In the genomic region with DNA sequence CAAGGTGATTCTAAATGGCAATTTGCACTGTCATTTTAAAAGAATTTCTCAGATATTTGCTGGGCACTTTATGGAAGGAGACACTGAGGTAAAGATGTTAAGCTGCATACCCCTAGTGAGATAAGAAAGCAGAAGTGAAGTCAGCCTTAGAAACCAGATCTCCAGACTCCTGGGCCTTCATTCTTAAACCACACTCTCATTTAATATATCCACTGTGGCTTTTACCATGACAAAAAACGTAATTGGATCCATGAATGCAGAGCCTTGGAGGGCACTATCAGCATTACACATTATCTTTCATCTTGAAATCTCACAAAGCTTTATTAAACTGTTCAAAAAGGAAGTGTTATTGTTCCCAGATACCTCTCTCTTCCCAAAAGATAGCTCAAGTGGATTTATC, we compare ENCODE assay signal across 18 cellular contexts. TPM values are rescaled to one million over a fixed set of nuclear protein-coding genes. Genes with fewer than 3 reads are reported as not detected.
DNase-seq lines count a peak whose midpoint lies in the region; ATAC-seq and TF ChIP-seq lines count a peak whose summit lies in the region.
"Had no signal": no experiment of that assay in that cellular context is flagged by ENCODE, and none has a peak within 500 bp of the region (broad histone marks: within the 10 kb centered on the region; RNA-seq: fewer than 3 reads in every experiment).

No MANE protein-coding gene starts in this region.

- no peak overlapping the region for H3K4me3 Mint-ChIP-seq in chondrocyte (ENCODE audit: unreplicated experiment)
- H3K4me3 Mint-ChIP-seq: activated CD4-positive, alpha-beta T cell treated with anti-CD3 and anti-CD28 coated beads for 36 hours; naive thymus-derived CD8-positive, alpha-beta T cell had no signal

- H3K9me3 ChIP-seq in HUES64 (ENCODE audit: insufficient read depth, low read depth, low read length) (no peaks in the 10 kb centered on the region), PC-9 (ENCODE audit: insufficient read depth, low read depth) (0 out of 2 replicates have a peak, but pooled peaks cover 3% of the 10 kb centered on the region), neuron (ENCODE audit: low read length) (no peaks in the 10 kb centered on the region)
- H3K9me3 ChIP-seq: SJCRH30 had no signal

- no peaks in the 10 kb centered on the region for H3K79me2 ChIP-seq in PC-9 (ENCODE audit: low read depth)

- H3K27me3 ChIP-seq in HUES64 (ENCODE audit: insufficient read depth, low read length) = no peaks in the 10 kb centered on the region
- H3K27me3 ChIP-seq in PC-9 (ENCODE audit: insufficient read depth, low read depth) = no peaks in the 10 kb centered on the region
- H3K27me3 ChIP-seq in neuron (ENCODE audit: insufficient read depth, low read length) = no peaks in the 10 kb centered on the region
- H3K27me3 ChIP-seq: SJCRH30 had no signal

- no TSS peak for BruUV-seq in PC-9 (replicated peaks; lab: Mats Ljungman, UMichigan)

- H2AFZ ChIP-seq in PC-9 (peak overlapping the region; percentile 47; the same call in 1 of the 2 replicates), neuron (ENCODE audit: low read depth, low read length) (peak overlapping the region; percentile 89)

- no peak for ATAC-seq in HG02885 (IDR thresholded peaks at IDR 0.05; ENCODE audit: poor library complexity, unreplicated experiment)
- ATAC-seq: activated CD4-positive, alpha-beta T cell treated with anti-CD3 and anti-CD28 coated beads for 36 hours; naive thymus-derived CD8-positive, alpha-beta T cell had no signal

- H3K9me2 ChIP-seq in PC-9 (ENCODE audit: insufficient read depth) = no peaks in the 10 kb centered on the region

- intact Hi-C loops in PC-9 (cut with micrococcal nuclease; ENCODE audit: unreplicated experiment) = no loop called here

- no peaks in the 10 kb centered on the region for H3K9me3 Mint-ChIP-seq in chondrocyte (ENCODE audit: low read depth)
- H3K9me3 Mint-ChIP-seq: naive thymus-derived CD8-positive, alpha-beta T cell had no signal

- no peak overlapping the region for H3K4me2 ChIP-seq in PC-9

- CTCF ChIA-PET in PC-9 (lab: Charles Lee) = no interaction called here

- H3K36me3 ChIP-seq in HUES64 (ENCODE audit: insufficient read depth, low read length) (no peaks in the 10 kb centered on the region), PC-9 (ENCODE audit: low read depth) (no peaks in the 10 kb centered on the region), neuron (ENCODE audit: insufficient read depth, low read length) (no peaks in the 10 kb centered on the region)
- H3K36me3 ChIP-seq: SJCRH30 had no signal

- no peak overlapping the region for H3K9ac ChIP-seq in HUES64 (ENCODE audit: low read depth, low read length)

- POLR2A ChIA-PET in PC-9 (lab: Charles Lee; ENCODE audit: unreplicated experiment) = interaction anchor here (0.7 kb wide), 1 partner anchor 810 kb away, joined by 16 read pairs; no protein-coding TSS in a partner anchor

- H4K20me1 ChIP-seq in PC-9 (ENCODE audit: insufficient read depth) = no peaks in the 10 kb centered on the region

- H3K4me3 ChIP-seq in HUES64 (ENCODE audit: low read length) (no peak overlapping the region), PC-9 (no peak overlapping the region), neuron (ENCODE audit: low read length) (no peak overlapping the region)
- H3K4me3 ChIP-seq: lung, SJCRH30 had no signal

- H3K36me3 Mint-ChIP-seq in chondrocyte (ENCODE audit: low read depth) = no peaks in the 10 kb centered on the region
- H3K36me3 Mint-ChIP-seq: naive thymus-derived CD8-positive, alpha-beta T cell had no signal

- no peaks in the 10 kb centered on the region for H3K27me3 Mint-ChIP-seq in chondrocyte (ENCODE audit: low read depth)
- H3K27me3 Mint-ChIP-seq: activated CD4-positive, alpha-beta T cell treated with anti-CD3 and anti-CD28 coated beads for 36 hours had no signal

- no peaks in the 10 kb centered on the region for H3F3A ChIP-seq in PC-9 (ENCODE audit: insufficient read depth, low read depth)

- H3K27ac Mint-ChIP-seq in chondrocyte (ENCODE audit: unreplicated experiment) = peak overlapping the region; percentile 64
- H3K27ac Mint-ChIP-seq: activated CD4-positive, alpha-beta T cell treated with anti-CD3 and anti-CD28 coated beads for 36 hours had no signal

- H3K27ac ChIP-seq in HUES64 (ENCODE audit: low read depth, low read length) = peak overlapping the region; percentile 69
- no peak overlapping the region for H3K27ac ChIP-seq in PC-9
- H3K27ac ChIP-seq: SJCRH30 had no signal

- WGBS in HUES64 = 34% methylated on average over 1 of the region's 1 CpG

- H3K4me1 Mint-ChIP-seq in chondrocyte (ENCODE audit: low read depth) = peaks cover 35% of the 10 kb centered on the region
- H3K4me1 Mint-ChIP-seq: activated CD4-positive, alpha-beta T cell treated with anti-CD3 and anti-CD28 coated beads for 36 hours; naive thymus-derived CD8-positive, alpha-beta T cell had no signal

- H3K4me1 ChIP-seq in HUES64 (ENCODE audit: insufficient read depth, low read length) (peaks cover 11% of the 10 kb centered on the region), PC-9 (replicated peaks; ENCODE audit: insufficient read depth) (no peaks in the 10 kb centered on the region), neuron (ENCODE audit: insufficient read depth, low read length) (no peaks in the 10 kb centered on the region)
- H3K4me1 ChIP-seq: SJCRH30 had no signal

- TF ChIP-seq CTCF in PC-9 (conservative IDR thresholded peaks at IDR 0.05) (no peak), chondrocyte (IDR thresholded peaks at IDR 0.05) (no peak)

- DNase-seq in PC-9 = no peak
- DNase-seq in chondrocyte (ENCODE audit: low spot score) = no peak
- no peak for DNase-seq in NCI-H187 treated with DMSO at 0.1 percent for 48 hours (lab: John Stamatoyannopoulos, UW)
- no peak for DNase-seq in NCI-H1436 (lab: John Stamatoyannopoulos, UW)
- DNase-seq: activated CD4-positive, alpha-beta T cell treated with anti-CD3 and anti-CD28 coated beads for 36 hours; caudate nucleus; glutamatergic neuron; naive thymus-derived CD8-positive, alpha-beta T cell; NCI-H187; NCI-H524 treated with DMSO at 0.1 percent for 48 hours had no signal

RNA-seq across cellular contexts. Expression of a gene that starts 9.1 kb away (rescaled TPM):
- not detected for polyA plus RNA-seq in HUES64 (2013, experiment 1 of 2)
- not detected for polyA plus RNA-seq in HUES64 (2013, experiment 2 of 2)
- total RNA-seq in PC-9 (2021) (not detected in 2 replicates), chondrocyte (not detected in 3 replicates)
- total RNA-seq: activated CD4-positive, alpha-beta T cell treated with anti-CD3 and anti-CD28 coated beads for 36 hours; HT1080; lung; naive thymus-derived CD8-positive, alpha-beta T cell; SJCRH30; T-helper 2 cell treated with Interferon-gamma antibody and Interleukin-4, amounts not matched to agents 100 ng/mL and 5 ng/mL, for 36 hours had no signal
- polyA plus RNA-seq: esophagus; lung; naive thymus-derived CD8-positive, alpha-beta T cell had no signal
